ENCODE assay signal across 8 cellular contexts in genomic region chr9:69173497-69173890, GRCh38. TPM values are rescaled to one million over a fixed set of nuclear protein-coding genes. Genes with fewer than 3 reads are reported as not detected.
A peak's percentile ranks its signal among the peaks of the same experiment; 100 is the strongest.
DNase-seq lines count a peak whose midpoint lies in the region; ATAC-seq, FAIRE-seq and TF ChIP-seq lines count a peak whose summit lies in the region.

No MANE protein-coding gene starts in this region.

- no peaks in the 10 kb centered on the region for H3K9me3 ChIP-seq in GM23248 (ENCODE audit: low read depth)
- no peaks in the 10 kb centered on the region for H3K9me3 ChIP-seq in keratinocyte (ENCODE audit: control insufficient read depth, low read depth, low read length)
- no peaks in the 10 kb centered on the region for H3K9me3 ChIP-seq in thymus (ENCODE audit: control insufficient read depth)

- no peaks in the 10 kb centered on the region for H3K9me2 ChIP-seq in GM23248 (ENCODE audit: insufficient read depth)

- H2AFZ ChIP-seq in GM23248 = peak overlapping the region; percentile 79
- no peak overlapping the region for H2AFZ ChIP-seq in keratinocyte (ENCODE audit: control insufficient read depth, low read length)

- H3K27me3 Mint-ChIP-seq in activated CD4-positive, alpha-beta memory T cell treated with anti-CD3 and anti-CD28 coated beads, Interleukin-2, amount 10 ng/mL, durations not matched to agents 7 days and 5 days = peaks cover 12% of the 10 kb centered on the region

- ATAC-seq in GM19023 (IDR thresholded peaks at IDR 0.05; ENCODE audit: unreplicated experiment) = no peak

- H3K36me3 ChIP-seq in GM23248 (ENCODE audit: low read depth) (no peaks in the 10 kb centered on the region), keratinocyte (ENCODE audit: control insufficient read depth in 2 of 2, extremely low read depth in 1 of 2, insufficient read depth in 2 of 2, low read length in 2 of 2) (no peaks in the 10 kb centered on the region), thymus (ENCODE audit: control insufficient read depth, insufficient read depth) (no peaks in the 10 kb centered on the region)

- H4K20me1 ChIP-seq in GM23248 (ENCODE audit: insufficient read depth) (no peaks in the 10 kb centered on the region), keratinocyte (ENCODE audit: control insufficient read depth, extremely low read depth, insufficient read depth, low read length) (no peaks in the 10 kb centered on the region)

- H3K4me2 ChIP-seq in GM23248 (ENCODE audit: unreplicated experiment) (peak overlapping the region; percentile 86), keratinocyte (ENCODE audit: control insufficient read depth, extremely low read depth, insufficient read depth, low read depth, low read length) (peak overlapping the region; percentile 91)

- in situ Hi-C loops in GM23248 (cut with MboI) = no loop called here

- CTCF ChIA-PET in AG04449 (lab: Yijun Ruan, JAX) = interaction anchor here (0.9 to 1.0 kb wide), 2 partner anchors 11 to 22 kb away, joined by 3 read pairs; no protein-coding TSS in a partner anchor
- CTCF ChIA-PET in activated CD4-positive, alpha-beta memory T cell treated with anti-CD3 and anti-CD28 coated beads, Interleukin-2, amount 10 ng/mL, durations not matched to agents 7 days and 5 days (lab: Charles Lee) = interaction anchor here (1.0 to 1.9 kb wide), 2 partner anchors 15 to 20 kb away, joined by 7 to 8 read pairs; no protein-coding TSS in a partner anchor

- 4 to 5% methylated on average over 17 of the region's 17 CpGs for WGBS in GM23248 (ENCODE audit: low coverage in 1 of 2, low lambda C conversion rate in 2 of 2, missing lambda C conversion rate in 2 of 2), 2 experiments
- WGBS in thymus = 13% methylated on average over 17 of the region's 17 CpGs

- POLR2A ChIA-PET in AG04449 (lab: Yijun Ruan, JAX) = interaction anchor here (1.0 kb wide), 1 partner anchor 15 kb away, joined by 3 read pairs; no protein-coding TSS in a partner anchor
- POLR2A ChIA-PET in activated CD4-positive, alpha-beta memory T cell treated with anti-CD3 and anti-CD28 coated beads, Interleukin-2, amount 10 ng/mL, durations not matched to agents 7 days and 5 days (lab: Charles Lee) = interaction anchor here (0.9 kb wide), 1 partner anchor 137 kb away, joined by 3 read pairs; no protein-coding TSS in a partner anchor

- H3F3A ChIP-seq in GM23248 (ENCODE audit: insufficient read depth) = peaks cover 28% of the 10 kb centered on the region

- peak overlapping the region; percentile 57 for H3K27ac Mint-ChIP-seq in activated CD4-positive, alpha-beta memory T cell treated with anti-CD3 and anti-CD28 coated beads, Interleukin-2, amount 10 ng/mL, durations not matched to agents 7 days and 5 days

- H3K36me3 Mint-ChIP-seq in activated CD4-positive, alpha-beta memory T cell treated with anti-CD3 and anti-CD28 coated beads, Interleukin-2, amount 10 ng/mL, durations not matched to agents 7 days and 5 days (ENCODE audit: low read depth) = peaks cover 2% of the 10 kb centered on the region

- H3K9me3 Mint-ChIP-seq in activated CD4-positive, alpha-beta memory T cell treated with anti-CD3 and anti-CD28 coated beads, Interleukin-2, amount 10 ng/mL, durations not matched to agents 7 days and 5 days = no peaks in the 10 kb centered on the region

- no peak for FAIRE-seq in keratinocyte (lab: Jason Lieb, UNC)

- peaks cover 70% of the 10 kb centered on the region for H3K4me1 Mint-ChIP-seq in activated CD4-positive, alpha-beta memory T cell treated with anti-CD3 and anti-CD28 coated beads, Interleukin-2, amount 10 ng/mL, durations not matched to agents 7 days and 5 days

- peak overlapping the region; percentile 91 for H3K27ac ChIP-seq in GM23248
- H3K27ac ChIP-seq in keratinocyte (ENCODE audit: control insufficient read depth, insufficient read depth, low read length) = peak overlapping the region; percentile 100
- no peak overlapping the region for H3K27ac ChIP-seq in thymus (ENCODE audit: low read depth)

- H3K79me2 ChIP-seq in GM23248 (ENCODE audit: insufficient read depth) (peaks cover 29% of the 10 kb centered on the region), keratinocyte (ENCODE audit: control insufficient read depth, insufficient read depth, low read length) (peaks cover 46% of the 10 kb centered on the region)

- H3K9me1 ChIP-seq in keratinocyte (ENCODE audit: control insufficient read depth, extremely low read depth, insufficient read depth, low read length) = no peaks in the 10 kb centered on the region

- TF ChIP-seq CTCF in AG04449 (IDR thresholded peaks at IDR 0.05; ENCODE audit: insufficient read depth, low read length, missing control alignments) = no peak
- TF ChIP-seq CTCF in keratinocyte (optimal IDR thresholded peaks at IDR 0.05 in 1 of 3, IDR thresholded peaks at IDR 0.05 in 1 of 3, conservative IDR thresholded peaks at IDR 0.05 in 1 of 3; ENCODE audit: extremely low read depth in 1 of 3, insufficient read depth in 2 of 3, low read length in 3 of 3) = no peak

- H3K9ac ChIP-seq in GM23248 = peak overlapping the region; percentile 80
- peak overlapping the region; percentile 99 for H3K9ac ChIP-seq in keratinocyte (ENCODE audit: control insufficient read depth, extremely low read depth, insufficient read depth, low read length)

- dilution Hi-C loops in keratinocyte (cut with MboI; ENCODE audit: extremely low pct_ligation_motif_present, low sequenced_read_pairs) = no loop called here

- H3K27me3 ChIP-seq in GM23248 (replicated peaks; ENCODE audit: insufficient read depth) = no peaks in the 10 kb centered on the region
- no peaks in the 10 kb centered on the region for H3K27me3 ChIP-seq in keratinocyte (ENCODE audit: control insufficient read depth, extremely low read depth, insufficient read depth, low read length)
- peaks cover 42% of the 10 kb centered on the region for H3K27me3 ChIP-seq in thymus (ENCODE audit: control insufficient read depth, insufficient read depth)

- H3K4me3 ChIP-seq in AG04449 (ENCODE audit: low read depth, low read length) (peak overlapping the region; percentile 81), GM23248 (peak overlapping the region; percentile 81), keratinocyte (ENCODE audit: control insufficient read depth in 2 of 3, extremely low read depth in 1 of 3, insufficient read depth in 2 of 3, low read depth in 1 of 3, low read length in 3 of 3) (peak overlapping the region; percentile 61 to 95 (median 81)), thymus (ENCODE audit: low read length) (peak overlapping the region; percentile 44)

- H3K4me1 ChIP-seq in GM23248 (ENCODE audit: insufficient read depth) (peaks cover 16% of the 10 kb centered on the region; the same call in 1 of the 2 replicates), keratinocyte (ENCODE audit: control insufficient read depth, extremely low read depth, insufficient read depth, low read length) (peaks cover 76% of the 10 kb centered on the region), thymus (ENCODE audit: control insufficient read depth, insufficient read depth, low read length) (peaks cover 8% of the 10 kb centered on the region)

- DNase-seq in AG04449 (ENCODE audit: low read depth, low spot score) (no peak), GM23248 (no peak), keratinocyte (ENCODE audit: low read depth, low spot score) (no peak), SHP77 treated with DMSO at 0.1 percent for 48 hours (lab: John Stamatoyannopoulos, UW) (no peak), foreskin melanocyte (no peak)
- DNase-seq in activated CD4-positive, alpha-beta memory T cell treated with anti-CD3 and anti-CD28 coated beads, Interleukin-2, amount 10 ng/mL, durations not matched to agents 7 days and 5 days = no peak

- H3K4me3 Mint-ChIP-seq in activated CD4-positive, alpha-beta memory T cell treated with anti-CD3 and anti-CD28 coated beads, Interleukin-2, amount 10 ng/mL, durations not matched to agents 7 days and 5 days = peak overlapping the region; percentile 82

RNA-seq across cellular contexts. Expression of gene TJP2, which starts 0.6 kb away (rescaled TPM):
- total RNA-seq in GM23248 (2014; rRNA removed; shearing (Covaris generic)) = 8.6 and 22.0 TPM in 2 replicates
- polyA plus RNA-seq in GM23248 (2016; fragmentation: Nextera tagmentation; extraction: Ambion mirVana) (5.5 TPM in 2 replicates), keratinocyte (34.9 to 74.8 TPM (median 65.5 TPM) in 3 replicates), thymus (45.3 TPM)
- total RNA-seq in activated CD4-positive, alpha-beta memory T cell treated with anti-CD3 and anti-CD28 coated beads, Interleukin-2, amount 10 ng/mL, durations not matched to agents 7 days and 5 days = 10 to 100 TPM; 37.2 to 37.9 TPM
- polyA plus RNA-seq in keratinocyte (2011; ENCODE audit: low read depth) = 80.3 TPM
- polyA plus RNA-seq in keratinocyte (2011; cell fraction: cytosol; rRNA removed) = 29.8 and 43.8 TPM in 2 replicates
- polyA plus RNA-seq in keratinocyte (2011; cell fraction: nucleus; rRNA removed) = 81.2 and 90.1 TPM in 2 replicates
- polyA plus RNA-seq in keratinocyte (2012; ENCODE audit: low replicate concordance) = 69.1 and 83.8 TPM in 2 replicates
- 26.5 to 64.6 TPM (median 29.1 TPM) in 3 replicates for polyA minus RNA-seq in keratinocyte
- polyA minus RNA-seq in keratinocyte (2011; cell fraction: cytosol; rRNA and poly(A)+ RNA removed) = 45.5 TPM
- polyA minus RNA-seq in keratinocyte (2011; cell fraction: nucleus; rRNA and poly(A)+ RNA removed) = 70.3 and 120 TPM in 2 replicates
